Comparison of ENCODE assay signal across 9 cellular contexts in the genomic region with DNA sequence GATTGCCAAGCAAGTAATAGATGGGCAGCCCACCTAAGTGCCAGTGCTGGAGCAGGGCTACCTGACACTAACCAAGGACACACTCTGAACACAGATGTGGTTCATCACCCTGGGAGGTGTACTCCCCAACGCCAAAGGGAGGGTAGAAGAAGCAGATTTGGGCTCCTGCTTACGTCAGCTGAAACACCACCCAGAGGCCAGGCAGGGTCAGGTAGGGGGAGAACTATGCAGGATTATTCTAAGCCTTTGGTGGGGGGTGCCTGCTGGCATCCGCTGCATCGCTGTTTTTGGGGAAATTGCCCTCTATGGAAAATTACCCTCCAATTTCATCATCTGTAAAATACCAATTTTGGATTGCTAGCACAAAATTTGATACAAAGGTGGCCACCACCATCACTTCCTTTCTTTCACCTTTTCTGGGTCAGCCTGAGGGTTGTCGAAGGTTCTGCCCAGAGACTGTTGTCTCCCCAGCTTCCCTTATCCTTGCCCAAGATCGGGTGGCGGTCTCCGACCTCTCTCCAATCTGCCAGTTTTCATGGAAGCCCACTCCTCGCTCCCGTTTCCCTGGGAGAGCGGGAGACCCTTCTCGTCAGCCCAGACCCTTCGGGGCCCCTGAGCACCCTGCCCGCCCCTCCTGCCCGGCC. TPM values are rescaled to one million over a fixed set of nuclear protein-coding genes. Genes with fewer than 3 reads are reported as not detected.
A peak's percentile ranks its signal among the peaks of the same experiment; 100 is the strongest.
DNase-seq lines count a peak whose midpoint lies in the region; ATAC-seq and TF ChIP-seq lines count a peak whose summit lies in the region.
"Had no signal": no experiment of that assay in that cellular context is flagged by ENCODE, and none has a peak within 500 bp of the region (broad histone marks: within the 10 kb centered on the region; RNA-seq: fewer than 3 reads in every experiment).

No MANE protein-coding gene starts in this region.

- peaks cover 76% of the 10 kb centered on the region for H3K4me1 Mint-ChIP-seq in activated CD8-positive, alpha-beta memory T cell treated with anti-CD3 and anti-CD28 coated beads, Interleukin-2, amount 10 ng/mL, durations not matched to agents 7 days and 5 days
- H3K4me1 Mint-ChIP-seq in progenitor cell of endocrine pancreas (ENCODE audit: low read depth) = peaks cover 23% of the 10 kb centered on the region

- CTCF ChIA-PET in activated CD8-positive, alpha-beta memory T cell treated with anti-CD3 and anti-CD28 coated beads, Interleukin-2, amount 10 ng/mL, durations not matched to agents 7 days and 5 days (lab: Charles Lee) = interaction anchor here (1.1 to 5.9 kb wide), 4 partner anchors 9 to 53 kb away, joined by 3 to 44 read pairs (median 8); a partner anchor contains a TSS

- DNase-seq in CD1c-positive myeloid dendritic cell (ENCODE audit: extremely low spot score) (peak; percentile 29), middle frontal gyrus (ENCODE audit: extremely low spot score, low spot score) (no peak), progenitor cell of endocrine pancreas (ENCODE audit: low spot score, unreplicated experiment) (no peak), NCI-H748 (lab: John Stamatoyannopoulos, UW; ENCODE audit: unreplicated experiment) (no peak)
- peak; percentile 80 for DNase-seq in activated CD8-positive, alpha-beta memory T cell treated with anti-CD3 and anti-CD28 coated beads, Interleukin-2, amount 10 ng/mL, durations not matched to agents 7 days and 5 days

- H3K4me3 Mint-ChIP-seq in activated CD8-positive, alpha-beta memory T cell treated with anti-CD3 and anti-CD28 coated beads, Interleukin-2, amount 10 ng/mL, durations not matched to agents 7 days and 5 days = peak overlapping the region; percentile 95
- no peak overlapping the region for H3K4me3 Mint-ChIP-seq in progenitor cell of endocrine pancreas (ENCODE audit: low read depth)

- H3K27ac Mint-ChIP-seq in activated CD8-positive, alpha-beta memory T cell treated with anti-CD3 and anti-CD28 coated beads, Interleukin-2, amount 10 ng/mL, durations not matched to agents 7 days and 5 days = peak overlapping the region; percentile 99
- H3K27ac Mint-ChIP-seq in progenitor cell of endocrine pancreas = no peak overlapping the region

- peak overlapping the region; percentile 83 for H3K4me3 ChIP-seq in mononuclear cell (ENCODE audit: low read length)

- no peaks in the 10 kb centered on the region for H3K9me3 ChIP-seq in mononuclear cell (ENCODE audit: low read depth, low read length)

- H3K9me3 Mint-ChIP-seq in activated CD8-positive, alpha-beta memory T cell treated with anti-CD3 and anti-CD28 coated beads, Interleukin-2, amount 10 ng/mL, durations not matched to agents 7 days and 5 days (ENCODE audit: low read depth) = no peaks in the 10 kb centered on the region
- H3K9me3 Mint-ChIP-seq in progenitor cell of endocrine pancreas (ENCODE audit: low read depth) = no peaks in the 10 kb centered on the region

- no peak for TF ChIP-seq CTCF in progenitor cell of endocrine pancreas (IDR thresholded peaks at IDR 0.05; ENCODE audit: unreplicated experiment)

- peak; percentile 1 for ATAC-seq in HG02678 (IDR thresholded peaks at IDR 0.05; ENCODE audit: unreplicated experiment)
- ATAC-seq in activated CD8-positive, alpha-beta memory T cell treated with anti-CD3 and anti-CD28 coated beads, Interleukin-2, amount 10 ng/mL, durations not matched to agents 7 days and 5 days = peak; percentile 45
- no peak for ATAC-seq in SK-N-SH treated with all-trans-retinoic acid at 6 μM for 48 hours

- peaks cover 40% of the 10 kb centered on the region for H3K36me3 Mint-ChIP-seq in activated CD8-positive, alpha-beta memory T cell treated with anti-CD3 and anti-CD28 coated beads, Interleukin-2, amount 10 ng/mL, durations not matched to agents 7 days and 5 days
- H3K36me3 Mint-ChIP-seq in progenitor cell of endocrine pancreas (ENCODE audit: insufficient read depth) = no peaks in the 10 kb centered on the region

- H3K4me1 ChIP-seq in mononuclear cell (ENCODE audit: insufficient read depth, low read length) = peaks cover 97% of the 10 kb centered on the region

- H3K27me3 ChIP-seq in mononuclear cell (ENCODE audit: insufficient read depth, low read length) = no peaks in the 10 kb centered on the region

- H3K27me3 Mint-ChIP-seq in activated CD8-positive, alpha-beta memory T cell treated with anti-CD3 and anti-CD28 coated beads, Interleukin-2, amount 10 ng/mL, durations not matched to agents 7 days and 5 days = no peaks in the 10 kb centered on the region
- H3K27me3 Mint-ChIP-seq in progenitor cell of endocrine pancreas = no peaks in the 10 kb centered on the region

TF ChIP-seq in SK-N-SH treated with all-trans-retinoic acid at 6 μM for 48 hours, 23 proteins besides CTCF, POLR2A, EP300 and RAD21:
- no peak for TF ChIP-seq ESRRG (CRISPR knock-in tag; IDR thresholded peaks at IDR 0.05)
- TF ChIP-seq, protein P1, sequence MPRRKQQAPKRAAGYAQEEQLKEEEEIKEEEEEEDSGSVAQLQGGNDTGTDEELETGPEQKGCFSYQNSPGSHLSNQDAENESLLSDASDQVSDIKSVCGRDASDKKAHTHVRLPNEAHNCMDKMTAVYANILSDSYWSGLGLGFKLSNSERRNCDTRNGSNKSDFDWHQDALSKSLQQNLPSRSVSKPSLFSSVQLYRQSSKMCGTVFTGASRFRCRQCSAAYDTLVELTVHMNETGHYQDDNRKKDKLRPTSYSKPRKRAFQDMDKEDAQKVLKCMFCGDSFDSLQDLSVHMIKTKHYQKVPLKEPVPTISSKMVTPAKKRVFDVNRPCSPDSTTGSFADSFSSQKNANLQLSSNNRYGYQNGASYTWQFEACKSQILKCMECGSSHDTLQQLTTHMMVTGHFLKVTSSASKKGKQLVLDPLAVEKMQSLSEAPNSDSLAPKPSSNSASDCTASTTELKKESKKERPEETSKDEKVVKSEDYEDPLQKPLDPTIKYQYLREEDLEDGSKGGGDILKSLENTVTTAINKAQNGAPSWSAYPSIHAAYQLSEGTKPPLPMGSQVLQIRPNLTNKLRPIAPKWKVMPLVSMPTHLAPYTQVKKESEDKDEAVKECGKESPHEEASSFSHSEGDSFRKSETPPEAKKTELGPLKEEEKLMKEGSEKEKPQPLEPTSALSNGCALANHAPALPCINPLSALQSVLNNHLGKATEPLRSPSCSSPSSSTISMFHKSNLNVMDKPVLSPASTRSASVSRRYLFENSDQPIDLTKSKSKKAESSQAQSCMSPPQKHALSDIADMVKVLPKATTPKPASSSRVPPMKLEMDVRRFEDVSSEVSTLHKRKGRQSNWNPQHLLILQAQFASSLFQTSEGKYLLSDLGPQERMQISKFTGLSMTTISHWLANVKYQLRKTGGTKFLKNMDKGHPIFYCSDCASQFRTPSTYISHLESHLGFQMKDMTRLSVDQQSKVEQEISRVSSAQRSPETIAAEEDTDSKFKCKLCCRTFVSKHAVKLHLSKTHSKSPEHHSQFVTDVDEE (CRISPR knock-in tag; IDR thresholded peaks at IDR 0.05) = no peak
- no peak for TF ChIP-seq OSR1 (CRISPR knock-in tag; IDR thresholded peaks at IDR 0.05)
- TF ChIP-seq ZFP30 (CRISPR knock-in tag; IDR thresholded peaks at IDR 0.05) = no peak
- TF ChIP-seq, protein P2, sequence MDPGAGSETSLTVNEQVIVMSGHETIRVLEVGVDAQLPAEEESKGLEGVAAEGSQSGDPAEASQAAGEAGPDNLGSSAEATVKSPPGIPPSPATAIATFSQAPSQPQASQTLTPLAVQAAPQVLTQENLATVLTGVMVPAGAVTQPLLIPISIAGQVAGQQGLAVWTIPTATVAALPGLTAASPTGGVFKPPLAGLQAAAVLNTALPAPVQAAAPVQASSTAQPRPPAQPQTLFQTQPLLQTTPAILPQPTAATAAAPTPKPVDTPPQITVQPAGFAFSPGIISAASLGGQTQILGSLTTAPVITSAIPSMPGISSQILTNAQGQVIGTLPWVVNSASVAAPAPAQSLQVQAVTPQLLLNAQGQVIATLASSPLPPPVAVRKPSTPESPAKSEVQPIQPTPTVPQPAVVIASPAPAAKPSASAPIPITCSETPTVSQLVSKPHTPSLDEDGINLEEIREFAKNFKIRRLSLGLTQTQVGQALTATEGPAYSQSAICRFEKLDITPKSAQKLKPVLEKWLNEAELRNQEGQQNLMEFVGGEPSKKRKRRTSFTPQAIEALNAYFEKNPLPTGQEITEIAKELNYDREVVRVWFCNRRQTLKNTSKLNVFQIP (CRISPR knock-in tag; IDR thresholded peaks at IDR 0.05; ENCODE audit: borderline replicate concordance, low read depth) = no peak
- TF ChIP-seq ISL1 (CRISPR knock-in tag; IDR thresholded peaks at IDR 0.05) = no peak
- TF ChIP-seq BACH2 (CRISPR knock-in tag; IDR thresholded peaks at IDR 0.05; ENCODE audit: borderline replicate concordance) = no peak
- no peak for TF ChIP-seq ZNF8 (CRISPR knock-in tag; IDR thresholded peaks at IDR 0.05)
- no peak for TF ChIP-seq TCF4 (CRISPR knock-in tag; IDR thresholded peaks at IDR 0.05; ENCODE audit: borderline replicate concordance)
- no peak for TF ChIP-seq ZC3H10 (CRISPR knock-in tag; IDR thresholded peaks at IDR 0.05)
TF ChIP-seq in SK-N-SH treated with all-trans-retinoic acid at 6 μM for 48 hours: peak in this region for 0.

RNA-seq across cellular contexts. Expression of a gene that starts 0.5 kb away (rescaled TPM):
- 100 to 1,000 TPM; 109 to 147 TPM for total RNA-seq in activated CD8-positive, alpha-beta memory T cell treated with anti-CD3 and anti-CD28 coated beads, Interleukin-2, amount 10 ng/mL, durations not matched to agents 7 days and 5 days
- total RNA-seq in mononuclear cell (211 TPM), progenitor cell of endocrine pancreas (not detected in 2 replicates)
- total RNA-seq: kidney epithelial cell had no signal

RNA-seq across cellular contexts. Expression of a gene that starts 23.0 kb away (rescaled TPM):
- not detected for total RNA-seq in activated CD8-positive, alpha-beta memory T cell treated with anti-CD3 and anti-CD28 coated beads, Interleukin-2, amount 10 ng/mL, durations not matched to agents 7 days and 5 days
- not detected for total RNA-seq in mononuclear cell
- total RNA-seq in progenitor cell of endocrine pancreas = not detected in 2 replicates
- total RNA-seq: kidney epithelial cell had no signal

RNA-seq across cellular contexts. Expression of a gene that starts 53.2 kb away (rescaled TPM):
- 1 to 10 TPM; 1.4 to 3.4 TPM for total RNA-seq in activated CD8-positive, alpha-beta memory T cell treated with anti-CD3 and anti-CD28 coated beads, Interleukin-2, amount 10 ng/mL, durations not matched to agents 7 days and 5 days
- 3.0 TPM for total RNA-seq in mononuclear cell
- total RNA-seq in progenitor cell of endocrine pancreas = 9.1 and 11.0 TPM in 2 replicates

Comparison
In these comparisons a context has a peak if more than half of its experiments do, and no peak if none do; other contexts are left out.
1. DNase-seq: peak in CD1c-positive myeloid dendritic cell (single experiment) and activated CD8-positive, alpha-beta memory T cell treated with anti-CD3 and anti-CD28 coated beads, Interleukin-2, amount 10 ng/mL, durations not matched to agents 7 days and 5 days (single experiment); none in middle frontal gyrus (single experiment), progenitor cell of endocrine pancreas (single experiment) and NCI-H748 (single experiment).
2. RNA of a gene that starts 0.5 kb away (total RNA-seq): 211 TPM in mononuclear cell (single experiment) and 109 to 147 TPM in activated CD8-positive, alpha-beta memory T cell treated with anti-CD3 and anti-CD28 coated beads, Interleukin-2, amount 10 ng/mL, durations not matched to agents 7 days and 5 days; not detected in progenitor cell of endocrine pancreas; every median in the first group is over 100 times any median in the second.